In genomic region chr7:107614425-107614824, GRCh38 we compare ENCODE assay signal across 12 cellular contexts. TPM values are rescaled to one million over a fixed set of nuclear protein-coding genes. Genes with fewer than 3 reads are reported as not detected.
DNase-seq lines count a peak whose midpoint lies in the region; ATAC-seq and TF ChIP-seq lines count a peak whose summit lies in the region.
"Had no signal": no experiment of that assay in that cellular context is flagged by ENCODE, and none has a peak within 500 bp of the region (broad histone marks: within the 10 kb centered on the region; RNA-seq: fewer than 3 reads in every experiment).

No MANE protein-coding gene starts in this region.

- in situ Hi-C loops in astrocyte of the cerebellum (cut with HindIII; ENCODE audit: low sequenced_read_pairs), result no loop called here

- DNase-seq in DMS79 treated with DMSO at 0.1 percent for 48 hours (lab: John Stamatoyannopoulos, UW) (peak; percentile 6), DMS79 (lab: John Stamatoyannopoulos, UW) (no peak), astrocyte of the cerebellum (ENCODE audit: low read depth) (peak; percentile 60), renal cortical epithelial cell (ENCODE audit: low read depth) (peak; percentile 69), 8988T (no peak)
- DNase-seq: H9, NCI-H1417 treated with DMSO at 0.1 percent for 48 hours, WERI-Rb-1 had no signal

- ATAC-seq in HG03520 (IDR thresholded peaks at IDR 0.05; ENCODE audit: unreplicated experiment), result no peak
- ATAC-seq: Panc1 had no signal

- H3K4me3 ChIP-seq in astrocyte of the cerebellum (ENCODE audit: low read depth, low read length), result no peak overlapping the region
- H3K4me3 ChIP-seq: coronary artery, skin epidermis had no signal

- TF ChIP-seq CTCF in astrocyte of the cerebellum (IDR thresholded peaks at IDR 0.05; ENCODE audit: low read depth, low read length, missing control alignments), result no peak

RNA-seq across cellular contexts. Expression of gene BCAP29, which starts 34.4 kb away (rescaled TPM):
- 63.4 and 116 TPM in 2 replicates for total RNA-seq in renal cortical epithelial cell

RNA-seq across cellular contexts. Expression of gene SLC26A4, which starts 46.2 kb away (rescaled TPM):
- 0.10 and 0.87 TPM in 2 replicates for total RNA-seq in renal cortical epithelial cell

RNA-seq across cellular contexts. Expression of gene DUS4L, which starts 50.7 kb away (rescaled TPM):
- 11.3 and 12.8 TPM in 2 replicates for total RNA-seq in renal cortical epithelial cell

RNA-seq across cellular contexts. Expression of gene COG5, which starts 50.7 kb away (rescaled TPM):
- 30.6 and 55.2 TPM in 2 replicates for total RNA-seq in renal cortical epithelial cell

Comparison
In these comparisons a context has a peak if more than half of its experiments do, and no peak if none do; other contexts are left out.
1. DNase-seq: peak in DMS79 treated with DMSO at 0.1 percent for 48 hours (single experiment), astrocyte of the cerebellum (single experiment) and renal cortical epithelial cell (single experiment); none in DMS79 (single experiment) and 8988T (single experiment).